1 cellular context compared by ENCODE assay signal in the genomic region with DNA sequence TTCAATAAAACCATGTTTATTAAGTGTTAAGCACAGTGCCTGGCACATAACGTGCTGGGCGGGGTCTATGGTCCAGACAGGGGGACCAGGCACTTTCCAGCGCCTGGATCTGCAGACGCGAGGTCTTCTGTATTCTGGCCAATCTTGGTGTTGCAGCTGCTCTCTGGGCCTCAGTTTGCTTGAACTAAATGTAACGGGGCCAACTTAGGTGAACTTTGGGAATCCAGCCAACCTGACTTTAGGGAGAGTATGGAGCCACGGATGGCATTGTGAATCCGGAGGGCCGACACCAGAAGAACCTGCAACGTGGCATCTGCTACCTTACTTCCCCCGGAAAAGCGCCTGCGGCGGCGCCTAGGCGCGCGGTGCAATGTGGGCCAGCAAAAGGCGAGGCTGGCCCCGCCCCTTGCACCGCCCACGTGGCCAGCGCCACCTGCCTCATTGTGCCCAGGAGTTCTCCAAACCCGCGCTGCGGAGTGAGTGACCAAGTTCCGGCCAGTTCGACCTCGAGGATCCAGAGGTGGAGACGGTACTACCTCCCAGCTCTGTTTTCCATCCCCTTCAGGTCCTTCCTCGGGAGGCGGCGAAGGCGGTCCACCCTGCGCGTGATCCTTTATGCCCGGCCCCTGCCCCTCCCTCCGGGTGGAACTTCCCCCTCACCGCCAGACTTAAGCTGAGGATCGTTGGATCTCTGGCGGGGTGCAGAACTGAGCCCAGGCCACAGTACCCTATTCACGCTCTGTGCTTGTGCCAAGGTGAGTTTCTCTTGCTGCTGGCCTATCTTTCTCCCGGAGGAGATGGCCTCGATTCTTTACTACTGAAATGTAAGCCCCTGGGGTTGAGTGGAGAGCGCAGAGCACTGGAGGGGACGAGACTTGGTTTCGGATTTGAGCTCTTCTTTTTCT.
A peak's percentile ranks its signal among the peaks of the same experiment; 100 is the strongest.
TF ChIP-seq lines count a peak whose summit lies in the region.

A gene (plus strand): TSS at position 426 of the 905 bp plus-strand sequence. CDS start 10,969 bp downstream, outside the sequence.

TF ChIP-seq in HepG2, 621 proteins besides CTCF, POLR2A, EP300 and RAD21 (continued from another document and continues in another):
- TF ChIP-seq, protein P1, sequence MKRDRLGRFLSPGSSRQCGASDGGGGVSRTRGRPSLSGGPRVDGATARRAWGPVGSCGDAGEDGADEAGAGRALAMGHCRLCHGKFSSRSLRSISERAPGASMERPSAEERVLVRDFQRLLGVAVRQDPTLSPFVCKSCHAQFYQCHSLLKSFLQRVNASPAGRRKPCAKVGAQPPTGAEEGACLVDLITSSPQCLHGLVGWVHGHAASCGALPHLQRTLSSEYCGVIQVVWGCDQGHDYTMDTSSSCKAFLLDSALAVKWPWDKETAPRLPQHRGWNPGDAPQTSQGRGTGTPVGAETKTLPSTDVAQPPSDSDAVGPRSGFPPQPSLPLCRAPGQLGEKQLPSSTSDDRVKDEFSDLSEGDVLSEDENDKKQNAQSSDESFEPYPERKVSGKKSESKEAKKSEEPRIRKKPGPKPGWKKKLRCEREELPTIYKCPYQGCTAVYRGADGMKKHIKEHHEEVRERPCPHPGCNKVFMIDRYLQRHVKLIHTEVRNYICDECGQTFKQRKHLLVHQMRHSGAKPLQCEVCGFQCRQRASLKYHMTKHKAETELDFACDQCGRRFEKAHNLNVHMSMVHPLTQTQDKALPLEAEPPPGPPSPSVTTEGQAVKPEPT (CRISPR knock-in tag; IDR thresholded peaks at IDR 0.05; ENCODE audit: low read depth): peak; percentile 66; the same call in 1 of the 2 replicates
- no peak; the same call in 1 of the 2 replicates for TF ChIP-seq ZNF703 (CRISPR knock-in tag; IDR thresholded peaks at IDR 0.05; ENCODE audit: borderline replicate concordance)
- TF ChIP-seq ZNF761 (CRISPR knock-in tag; conservative IDR thresholded peaks at IDR 0.05): 0 out of 2 replicates have a peak, but pooled peaks have one; percentile 42
- peak; percentile 89 for TF ChIP-seq TEAD2 (CRISPR knock-in tag; IDR thresholded peaks at IDR 0.05)
- TF ChIP-seq, protein P2, sequence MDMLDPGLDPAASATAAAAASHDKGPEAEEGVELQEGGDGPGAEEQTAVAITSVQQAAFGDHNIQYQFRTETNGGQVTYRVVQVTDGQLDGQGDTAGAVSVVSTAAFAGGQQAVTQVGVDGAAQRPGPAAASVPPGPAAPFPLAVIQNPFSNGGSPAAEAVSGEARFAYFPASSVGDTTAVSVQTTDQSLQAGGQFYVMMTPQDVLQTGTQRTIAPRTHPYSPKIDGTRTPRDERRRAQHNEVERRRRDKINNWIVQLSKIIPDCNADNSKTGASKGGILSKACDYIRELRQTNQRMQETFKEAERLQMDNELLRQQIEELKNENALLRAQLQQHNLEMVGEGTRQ (IDR thresholded peaks at IDR 0.05; ENCODE audit: low read depth, low read length): peak; percentile 87
- TF ChIP-seq, protein P2 (CRISPR knock-in tag; IDR thresholded peaks at IDR 0.05; ENCODE audit: borderline replicate concordance): peak; percentile 92; the same call in 1 of the 2 replicates
- peak; percentile 83; the same call in 1 of the 2 replicates for TF ChIP-seq ZNF468 (CRISPR knock-in tag; IDR thresholded peaks at IDR 0.05)
- peak; percentile 43; the same call in 1 of the 2 replicates for TF ChIP-seq HCFC1 (IDR thresholded peaks at IDR 0.05; ENCODE audit: low read depth, low read length)
- TF ChIP-seq ZNF558 (CRISPR knock-in tag; IDR thresholded peaks at IDR 0.05; ENCODE audit: borderline replicate concordance): peak; percentile 91; the same call in 1 of the 2 replicates
- no peak for TF ChIP-seq FOXP1 (IDR thresholded peaks at IDR 0.05)
- no peak for TF ChIP-seq FOXP1 (CRISPR knock-in tag; IDR thresholded peaks at IDR 0.05)
- TF ChIP-seq, protein P3, sequence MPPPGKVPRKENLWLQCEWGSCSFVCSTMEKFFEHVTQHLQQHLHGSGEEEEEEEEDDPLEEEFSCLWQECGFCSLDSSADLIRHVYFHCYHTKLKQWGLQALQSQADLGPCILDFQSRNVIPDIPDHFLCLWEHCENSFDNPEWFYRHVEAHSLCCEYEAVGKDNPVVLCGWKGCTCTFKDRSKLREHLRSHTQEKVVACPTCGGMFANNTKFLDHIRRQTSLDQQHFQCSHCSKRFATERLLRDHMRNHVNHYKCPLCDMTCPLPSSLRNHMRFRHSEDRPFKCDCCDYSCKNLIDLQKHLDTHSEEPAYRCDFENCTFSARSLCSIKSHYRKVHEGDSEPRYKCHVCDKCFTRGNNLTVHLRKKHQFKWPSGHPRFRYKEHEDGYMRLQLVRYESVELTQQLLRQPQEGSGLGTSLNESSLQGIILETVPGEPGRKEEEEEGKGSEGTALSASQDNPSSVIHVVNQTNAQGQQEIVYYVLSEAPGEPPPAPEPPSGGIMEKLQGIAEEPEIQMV (CRISPR knock-in tag; IDR thresholded peaks at IDR 0.05; ENCODE audit: low read depth): peak; percentile 86; the same call in 1 of the 2 replicates
- no peak for TF ChIP-seq ZNF644 (CRISPR knock-in tag; IDR thresholded peaks at IDR 0.05; ENCODE audit: low read depth)
- no peak; the same call in 1 of the 2 replicates for TF ChIP-seq ZFP82 (CRISPR knock-in tag; IDR thresholded peaks at IDR 0.05; ENCODE audit: borderline replicate concordance)
- no peak for TF ChIP-seq ZNF75D (CRISPR knock-in tag; IDR thresholded peaks at IDR 0.05; ENCODE audit: borderline replicate concordance)
- TF ChIP-seq FOXM1 (CRISPR knock-in tag; IDR thresholded peaks at IDR 0.05): 0 out of 2 replicates have a peak, but pooled peaks have one; percentile 47
- no peak for TF ChIP-seq NPAS2 (CRISPR knock-in tag; IDR thresholded peaks at IDR 0.05; ENCODE audit: borderline replicate concordance)
- peak; percentile 81; the same call in 1 of the 2 replicates for TF ChIP-seq ZNF451 (CRISPR knock-in tag; IDR thresholded peaks at IDR 0.05)
- no peak for TF ChIP-seq RELA (CRISPR knock-in tag; IDR thresholded peaks at IDR 0.05)
- peak; percentile 96; the same call in 1 of the 2 replicates for TF ChIP-seq CHCHD3 (CRISPR knock-in tag; IDR thresholded peaks at IDR 0.05)
- no peak for TF ChIP-seq MBNL3 (CRISPR knock-in tag; conservative IDR thresholded peaks at IDR 0.05)
- TF ChIP-seq SP4 (CRISPR knock-in tag; IDR thresholded peaks at IDR 0.05): peak; percentile 92
- TF ChIP-seq ZNF329 (CRISPR knock-in tag; IDR thresholded peaks at IDR 0.05; ENCODE audit: low read depth): peak; percentile 80
- peak; percentile 92 for TF ChIP-seq GABPB1 (CRISPR knock-in tag; IDR thresholded peaks at IDR 0.05)
- peak; percentile 74 for TF ChIP-seq SP5 (CRISPR knock-in tag; IDR thresholded peaks at IDR 0.05; ENCODE audit: borderline replicate concordance, low read depth)
- no peak for TF ChIP-seq HMGA1 (CRISPR knock-in tag; conservative IDR thresholded peaks at IDR 0.05)
- peak; percentile 72; the same call in 1 of the 2 replicates for TF ChIP-seq ZNF136 (CRISPR knock-in tag; IDR thresholded peaks at IDR 0.05; ENCODE audit: low read depth)
- TF ChIP-seq ZNF383 (CRISPR knock-in tag; IDR thresholded peaks at IDR 0.05; ENCODE audit: borderline replicate concordance): no peak
- TF ChIP-seq DR1 (CRISPR knock-in tag; IDR thresholded peaks at IDR 0.05): peak; percentile 79
- TF ChIP-seq KMT2B (CRISPR knock-in tag; IDR thresholded peaks at IDR 0.05): peak; percentile 88
- TF ChIP-seq ZNF850 (CRISPR knock-in tag; conservative IDR thresholded peaks at IDR 0.05): no peak
- TF ChIP-seq, protein P4, sequence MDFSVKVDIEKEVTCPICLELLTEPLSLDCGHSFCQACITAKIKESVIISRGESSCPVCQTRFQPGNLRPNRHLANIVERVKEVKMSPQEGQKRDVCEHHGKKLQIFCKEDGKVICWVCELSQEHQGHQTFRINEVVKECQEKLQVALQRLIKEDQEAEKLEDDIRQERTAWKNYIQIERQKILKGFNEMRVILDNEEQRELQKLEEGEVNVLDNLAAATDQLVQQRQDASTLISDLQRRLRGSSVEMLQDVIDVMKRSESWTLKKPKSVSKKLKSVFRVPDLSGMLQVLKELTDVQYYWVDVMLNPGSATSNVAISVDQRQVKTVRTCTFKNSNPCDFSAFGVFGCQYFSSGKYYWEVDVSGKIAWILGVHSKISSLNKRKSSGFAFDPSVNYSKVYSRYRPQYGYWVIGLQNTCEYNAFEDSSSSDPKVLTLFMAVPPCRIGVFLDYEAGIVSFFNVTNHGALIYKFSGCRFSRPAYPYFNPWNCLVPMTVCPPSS (IDR thresholded peaks at IDR 0.05): no peak
- TF ChIP-seq, protein P5, sequence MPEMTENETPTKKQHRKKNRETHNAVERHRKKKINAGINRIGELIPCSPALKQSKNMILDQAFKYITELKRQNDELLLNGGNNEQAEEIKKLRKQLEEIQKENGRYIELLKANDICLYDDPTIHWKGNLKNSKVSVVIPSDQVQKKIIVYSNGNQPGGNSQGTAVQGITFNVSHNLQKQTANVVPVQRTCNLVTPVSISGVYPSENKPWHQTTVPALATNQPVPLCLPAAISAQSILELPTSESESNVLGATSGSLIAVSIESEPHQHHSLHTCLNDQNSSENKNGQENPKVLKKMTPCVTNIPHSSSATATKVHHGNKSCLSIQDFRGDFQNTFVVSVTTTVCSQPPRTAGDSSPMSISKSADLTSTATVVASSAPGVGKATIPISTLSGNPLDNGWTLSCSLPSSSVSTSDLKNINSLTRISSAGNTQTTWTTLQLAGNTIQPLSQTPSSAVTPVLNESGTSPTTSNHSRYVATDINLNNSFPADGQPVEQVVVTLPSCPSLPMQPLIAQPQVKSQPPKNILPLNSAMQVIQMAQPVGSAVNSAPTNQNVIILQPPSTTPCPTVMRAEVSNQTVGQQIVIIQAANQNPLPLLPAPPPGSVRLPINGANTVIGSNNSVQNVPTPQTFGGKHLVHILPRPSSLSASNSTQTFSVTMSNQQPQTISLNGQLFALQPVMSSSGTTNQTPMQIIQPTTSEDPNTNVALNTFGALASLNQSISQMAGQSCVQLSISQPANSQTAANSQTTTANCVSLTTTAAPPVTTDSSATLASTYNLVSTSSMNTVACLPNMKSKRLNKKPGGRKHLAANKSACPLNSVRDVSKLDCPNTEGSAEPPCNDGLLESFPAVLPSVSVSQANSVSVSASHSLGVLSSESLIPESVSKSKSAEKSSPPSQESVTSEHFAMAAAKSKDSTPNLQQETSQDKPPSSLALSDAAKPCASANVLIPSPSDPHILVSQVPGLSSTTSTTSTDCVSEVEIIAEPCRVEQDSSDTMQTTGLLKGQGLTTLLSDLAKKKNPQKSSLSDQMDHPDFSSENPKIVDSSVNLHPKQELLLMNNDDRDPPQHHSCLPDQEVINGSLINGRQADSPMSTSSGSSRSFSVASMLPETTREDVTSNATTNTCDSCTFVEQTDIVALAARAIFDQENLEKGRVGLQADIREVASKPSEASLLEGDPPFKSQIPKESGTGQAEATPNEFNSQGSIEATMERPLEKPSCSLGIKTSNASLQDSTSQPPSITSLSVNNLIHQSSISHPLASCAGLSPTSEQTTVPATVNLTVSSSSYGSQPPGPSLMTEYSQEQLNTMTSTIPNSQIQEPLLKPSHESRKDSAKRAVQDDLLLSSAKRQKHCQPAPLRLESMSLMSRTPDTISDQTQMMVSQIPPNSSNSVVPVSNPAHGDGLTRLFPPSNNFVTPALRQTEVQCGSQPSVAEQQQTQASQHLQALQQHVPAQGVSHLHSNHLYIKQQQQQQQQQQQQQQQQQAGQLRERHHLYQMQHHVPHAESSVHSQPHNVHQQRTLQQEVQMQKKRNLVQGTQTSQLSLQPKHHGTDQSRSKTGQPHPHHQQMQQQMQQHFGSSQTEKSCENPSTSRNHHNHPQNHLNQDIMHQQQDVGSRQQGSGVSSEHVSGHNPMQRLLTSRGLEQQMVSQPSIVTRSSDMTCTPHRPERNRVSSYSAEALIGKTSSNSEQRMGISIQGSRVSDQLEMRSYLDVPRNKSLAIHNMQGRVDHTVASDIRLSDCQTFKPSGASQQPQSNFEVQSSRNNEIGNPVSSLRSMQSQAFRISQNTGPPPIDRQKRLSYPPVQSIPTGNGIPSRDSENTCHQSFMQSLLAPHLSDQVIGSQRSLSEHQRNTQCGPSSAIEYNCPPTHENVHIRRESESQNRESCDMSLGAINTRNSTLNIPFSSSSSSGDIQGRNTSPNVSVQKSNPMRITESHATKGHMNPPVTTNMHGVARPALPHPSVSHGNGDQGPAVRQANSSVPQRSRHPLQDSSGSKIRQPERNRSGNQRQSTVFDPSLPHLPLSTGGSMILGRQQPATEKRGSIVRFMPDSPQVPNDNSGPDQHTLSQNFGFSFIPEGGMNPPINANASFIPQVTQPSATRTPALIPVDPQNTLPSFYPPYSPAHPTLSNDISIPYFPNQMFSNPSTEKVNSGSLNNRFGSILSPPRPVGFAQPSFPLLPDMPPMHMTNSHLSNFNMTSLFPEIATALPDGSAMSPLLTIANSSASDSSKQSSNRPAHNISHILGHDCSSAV (CRISPR knock-in tag; IDR thresholded peaks at IDR 0.05; ENCODE audit: borderline replicate concordance): no peak
- TF ChIP-seq, protein P6, sequence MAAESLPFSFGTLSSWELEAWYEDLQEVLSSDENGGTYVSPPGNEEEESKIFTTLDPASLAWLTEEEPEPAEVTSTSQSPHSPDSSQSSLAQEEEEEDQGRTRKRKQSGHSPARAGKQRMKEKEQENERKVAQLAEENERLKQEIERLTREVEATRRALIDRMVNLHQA (CRISPR knock-in tag; IDR thresholded peaks at IDR 0.05): no peak
- TF ChIP-seq PAF1 (CRISPR knock-in tag; IDR thresholded peaks at IDR 0.05): no peak
- peak; percentile 92 for TF ChIP-seq BRD4 (CRISPR knock-in tag; IDR thresholded peaks at IDR 0.05)
- TF ChIP-seq ZNF350 (CRISPR knock-in tag; IDR thresholded peaks at IDR 0.05; ENCODE audit: borderline replicate concordance, low read depth): peak; percentile 94
- peak; percentile 83 for TF ChIP-seq HDAC1 (CRISPR knock-in tag; IDR thresholded peaks at IDR 0.05)
- peak; percentile 88; the same call in 1 of the 2 replicates for TF ChIP-seq ZSCAN21 (CRISPR knock-in tag; IDR thresholded peaks at IDR 0.05; ENCODE audit: borderline replicate concordance)
- TF ChIP-seq MIER2 (CRISPR knock-in tag; IDR thresholded peaks at IDR 0.05): no peak; the same call in 1 of the 2 replicates
